ENCODE assay signal across 22 cellular contexts in the genomic region with DNA sequence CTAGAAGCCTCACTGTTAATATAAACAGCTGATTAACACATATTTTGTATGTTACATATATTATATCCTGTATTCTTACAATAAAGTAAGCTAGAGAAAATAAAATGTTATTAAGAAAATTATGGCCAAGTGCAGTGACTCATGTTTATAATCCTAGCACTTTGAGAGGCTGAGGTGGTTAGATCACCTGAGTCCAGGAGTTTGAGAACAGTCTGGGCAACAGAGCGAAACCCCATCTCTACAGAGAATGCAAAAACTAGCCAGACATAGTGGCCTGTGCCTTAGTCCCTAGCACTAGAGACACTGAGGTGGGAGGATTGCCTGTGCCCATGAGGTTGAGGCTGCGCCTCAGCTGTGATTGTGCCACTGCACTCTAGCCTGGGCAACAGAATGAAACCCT.
DNase-seq lines count a peak whose midpoint lies in the region; ATAC-seq and TF ChIP-seq lines count a peak whose summit lies in the region.
"Had no signal": no experiment of that assay in that cellular context is flagged by ENCODE, and none has a peak within 500 bp of the region (broad histone marks: within the 10 kb centered on the region; RNA-seq: fewer than 3 reads in every experiment).

No MANE protein-coding gene starts in this region.

- no peaks in the 10 kb centered on the region for H3K4me1 ChIP-seq in CD4-positive, CD25-positive, alpha-beta regulatory T cell (ENCODE audit: control insufficient read depth, insufficient read depth, low read length, poor library complexity, severe bottlenecking)
- no peaks in the 10 kb centered on the region for H3K4me1 ChIP-seq in Caco-2
- H3K4me1 ChIP-seq: colonic mucosa had no signal

- CTCF ChIA-PET in Caco-2 (lab: Charles Lee) (no interaction called here), activated B cell treated with CpG ODN at 0.5 μM for 24 hours (lab: Charles Lee) (no interaction called here)

- no peaks in the 10 kb centered on the region for H3K27me3 Mint-ChIP-seq in CD4-positive, CD25-positive, alpha-beta regulatory T cell
- H3K27me3 Mint-ChIP-seq in Caco-2 (ENCODE audit: insufficient read depth, unreplicated experiment) (no peaks in the 10 kb centered on the region), activated B cell treated with CpG ODN at 0.5 μM for 24 hours (no peaks in the 10 kb centered on the region), memory B cell (no peaks in the 10 kb centered on the region), progenitor cell of endocrine pancreas (no peaks in the 10 kb centered on the region)

- H3K9me3 Mint-ChIP-seq in CD4-positive, CD25-positive, alpha-beta regulatory T cell, result no peaks in the 10 kb centered on the region
- H3K9me3 Mint-ChIP-seq in Caco-2 (ENCODE audit: unreplicated experiment) (no peaks in the 10 kb centered on the region), activated B cell treated with CpG ODN at 0.5 μM for 24 hours (no peaks in the 10 kb centered on the region), memory B cell (no peaks in the 10 kb centered on the region), progenitor cell of endocrine pancreas (ENCODE audit: low read depth) (no peaks in the 10 kb centered on the region)
- H3K9me3 Mint-ChIP-seq: HFFc6, nephron had no signal

- H3K9me3 ChIP-seq in CD4-positive, CD25-positive, alpha-beta regulatory T cell (ENCODE audit: control insufficient read depth in 2 of 2, low read length in 2 of 2), result no peaks in the 10 kb centered on the region
- no peaks in the 10 kb centered on the region for H3K9me3 ChIP-seq in Caco-2
- H3K9me3 ChIP-seq: colonic mucosa, suprapubic skin had no signal

- TSS peak; percentile 13 for BruUV-seq in Caco-2 (replicated peaks; lab: Mats Ljungman, UMichigan)

- H3K4me3 ChIP-seq in CD4-positive, CD25-positive, alpha-beta regulatory T cell (ENCODE audit: low read depth, low read length), result no peak overlapping the region
- H3K4me3 ChIP-seq in Caco-2 (ENCODE audit: low read depth, low read length), result no peak overlapping the region
- H3K4me3 ChIP-seq: colonic mucosa, smooth muscle cell, suprapubic skin had no signal

- H3K27me3 ChIP-seq in CD4-positive, CD25-positive, alpha-beta regulatory T cell (ENCODE audit: control insufficient read depth, insufficient read depth, low read length), result no peaks in the 10 kb centered on the region
- no peaks in the 10 kb centered on the region for H3K27me3 ChIP-seq in Caco-2 (replicated peaks; ENCODE audit: control insufficient read depth, insufficient read depth, low read length)
- H3K27me3 ChIP-seq: brain microvascular endothelial cell, colonic mucosa, suprapubic skin had no signal

- intact Hi-C loops in Caco-2 (cut with micrococcal nuclease; ENCODE audit: unreplicated experiment) (no loop called here), activated B cell treated with CpG ODN at 0.5 μM for 24 hours (cut with micrococcal nuclease) (no loop called here)

- DNase-seq in CD4-positive, CD25-positive, alpha-beta regulatory T cell, result no peak
- DNase-seq in Caco-2 (no peak), activated B cell treated with CpG ODN at 0.5 μM for 24 hours (no peak), memory B cell (ENCODE audit: low spot score in 2 of 2) (no peak), progenitor cell of endocrine pancreas (ENCODE audit: low spot score, unreplicated experiment) (no peak), pons (ENCODE audit: low spot score) (no peak)
- DNase-seq in activated CD4-positive, CD25-positive, alpha-beta regulatory T cell (lab: John Stamatoyannopoulos, UW), result no peak
- DNase-seq: activated CD4-positive, alpha-beta T cell treated with anti-CD3 and anti-CD28 coated beads for 4 hours; brain microvascular endothelial cell; colonic mucosa; HFFc6; islet precursor cell; KG1; mesenchymal stem cell; NCI-H1930; NCI-H226; stimulated activated CD4-positive, alpha-beta T cell treated with anti-CD3 and anti-CD28 coated beads, Interleukin-4, amount 100 ng/mL, for 24 hours had no signal

- H3K4me1 Mint-ChIP-seq in CD4-positive, CD25-positive, alpha-beta regulatory T cell, result peaks cover 27 to 60% (median 53%) of the 10 kb centered on the region in 4 donors
- no peaks in the 10 kb centered on the region for H3K4me1 Mint-ChIP-seq in Caco-2 (ENCODE audit: low read depth, unreplicated experiment)
- H3K4me1 Mint-ChIP-seq in activated B cell treated with CpG ODN at 0.5 μM for 24 hours, result peaks cover 78% of the 10 kb centered on the region
- peaks cover 51% of the 10 kb centered on the region for H3K4me1 Mint-ChIP-seq in memory B cell
- peaks cover 15% of the 10 kb centered on the region for H3K4me1 Mint-ChIP-seq in progenitor cell of endocrine pancreas (ENCODE audit: low read depth)

- H3K36me3 ChIP-seq in CD4-positive, CD25-positive, alpha-beta regulatory T cell (ENCODE audit: control insufficient read depth, insufficient read depth, low read length), result peaks cover 29% of the 10 kb centered on the region
- 0 out of 2 replicates have a peak, but pooled peaks cover 1% of the 10 kb centered on the region for H3K36me3 ChIP-seq in Caco-2 (ENCODE audit: control insufficient read depth, insufficient read depth, low read length)
- H3K36me3 ChIP-seq: colonic mucosa had no signal

- no peak overlapping the region for H3K4me3 Mint-ChIP-seq in CD4-positive, CD25-positive, alpha-beta regulatory T cell
- H3K4me3 Mint-ChIP-seq in Caco-2 (ENCODE audit: unreplicated experiment), result no peak overlapping the region
- H3K4me3 Mint-ChIP-seq in activated B cell treated with CpG ODN at 0.5 μM for 24 hours, result no peak overlapping the region
- H3K4me3 Mint-ChIP-seq in memory B cell, result no peak overlapping the region
- H3K4me3 Mint-ChIP-seq in progenitor cell of endocrine pancreas (ENCODE audit: low read depth), result no peak overlapping the region
- H3K4me3 Mint-ChIP-seq: HFFc6, nephron had no signal

- peak overlapping the region in 2 of 3 donors; percentile 71 to 83 for H3K27ac Mint-ChIP-seq in CD4-positive, CD25-positive, alpha-beta regulatory T cell
- H3K27ac Mint-ChIP-seq in Caco-2 (ENCODE audit: unreplicated experiment), result no peak overlapping the region
- H3K27ac Mint-ChIP-seq in activated B cell treated with CpG ODN at 0.5 μM for 24 hours, result peak overlapping the region; percentile 50
- peak overlapping the region; percentile 53 for H3K27ac Mint-ChIP-seq in memory B cell
- H3K27ac Mint-ChIP-seq in progenitor cell of endocrine pancreas, result no peak overlapping the region
- H3K27ac Mint-ChIP-seq: HFFc6 had no signal

- H3K36me3 Mint-ChIP-seq in CD4-positive, CD25-positive, alpha-beta regulatory T cell, result peaks cover 23% of the 10 kb centered on the region
- H3K36me3 Mint-ChIP-seq in Caco-2 (ENCODE audit: insufficient read depth, unreplicated experiment) (peaks cover 30% of the 10 kb centered on the region), activated B cell treated with CpG ODN at 0.5 μM for 24 hours (ENCODE audit: low read depth) (peaks cover 75% of the 10 kb centered on the region), memory B cell (peaks cover 33% of the 10 kb centered on the region), progenitor cell of endocrine pancreas (ENCODE audit: insufficient read depth) (peaks cover 6% of the 10 kb centered on the region)

- H3K27ac ChIP-seq in CD4-positive, CD25-positive, alpha-beta regulatory T cell (ENCODE audit: insufficient read depth, low read length, poor library complexity, severe bottlenecking), result peak overlapping the region; percentile 9
- H3K27ac ChIP-seq: brain microvascular endothelial cell, colonic mucosa, suprapubic skin had no signal

- POLR2A ChIA-PET in Caco-2 (lab: Charles Lee) (no interaction called here), activated B cell treated with CpG ODN at 0.5 μM for 24 hours (lab: Charles Lee) (interaction anchor here (0.6 kb wide), 2 partner anchors 12 to 73 kb away, joined by 5 read pairs; no protein-coding TSS in a partner anchor)

- ATAC-seq in CD4-positive, CD25-positive, alpha-beta regulatory T cell (ENCODE audit: low read depth in 2 of 2), result no peak
- ATAC-seq in activated B cell treated with CpG ODN at 0.5 μM for 24 hours (ENCODE audit: low read depth), result no peak
- no peak for ATAC-seq in memory B cell (ENCODE audit: low read depth)
- ATAC-seq: Panc1, SK-N-SH treated with all-trans-retinoic acid at 6 μM for 48 hours had no signal

- TF ChIP-seq CTCF in Caco-2 (IDR thresholded peaks at IDR 0.05; ENCODE audit: insufficient read depth in 1 of 2, low read depth in 1 of 2, low read length in 1 of 2, severe bottlenecking in 1 of 2, unreplicated experiment in 1 of 2), result no peak
- TF ChIP-seq CTCF in activated B cell treated with CpG ODN at 0.5 μM for 24 hours (IDR thresholded peaks at IDR 0.05), result no peak
- no peak for TF ChIP-seq CTCF in progenitor cell of endocrine pancreas (IDR thresholded peaks at IDR 0.05; ENCODE audit: unreplicated experiment)

Comparison
In these comparisons a context has a peak if more than half of its experiments do, and no peak if none do; other contexts are left out.
1. H3K27ac Mint-ChIP-seq: peak in CD4-positive, CD25-positive, alpha-beta regulatory T cell (2 of 3), activated B cell treated with CpG ODN at 0.5 μM for 24 hours (single experiment) and memory B cell (single experiment); none in Caco-2 (single experiment) and progenitor cell of endocrine pancreas (single experiment).